23 cellular contexts compared by ENCODE assay signal in genomic region chrX:46636223-46636622, GRCh38.
DNase-seq lines count a peak whose midpoint lies in the region; ATAC-seq, FAIRE-seq and TF ChIP-seq lines count a peak whose summit lies in the region.
"Had no signal": no experiment of that assay in that cellular context is flagged by ENCODE, and none has a peak within 500 bp of the region (broad histone marks: within the 10 kb centered on the region; RNA-seq: fewer than 3 reads in every experiment).

No MANE protein-coding gene starts in this region.

- no peak overlapping the region for H4K8ac ChIP-seq in mesenchymal stem cell (ENCODE audit: low read length)

- no peaks in the 10 kb centered on the region for H3K27me3 Mint-ChIP-seq in activated CD8-positive, alpha-beta T cell treated with anti-CD3 and anti-CD28 coated beads for 36 hours

- no peak overlapping the region for H3K4me3 Mint-ChIP-seq in activated CD8-positive, alpha-beta T cell treated with anti-CD3 and anti-CD28 coated beads for 36 hours
- H3K4me3 Mint-ChIP-seq: CD8-positive, alpha-beta T cell had no signal

- POLR2A ChIA-PET in activated CD8-positive, alpha-beta T cell treated with anti-CD3 and anti-CD28 coated beads for 36 hours (lab: Charles Lee), result no interaction called here

- H3K14ac ChIP-seq in mesenchymal stem cell (ENCODE audit: low read length in 2 of 2), result no peak overlapping the region

- H3K4me2 ChIP-seq in BLaER1 treated with 17β-estradiol and CSF1 and Interleukin-3, amounts not matched to agents 10 nM and 100 nM, result peak overlapping the region in 7 of 11 experiments; percentile 9 to 44 (median 24); a peak in 11 of 22 replicates
- H3K4me2 ChIP-seq in mesenchymal stem cell (ENCODE audit: low read length, poor library complexity, severe bottlenecking), result no peak overlapping the region

- no peak overlapping the region for H3K9ac ChIP-seq in BLaER1 treated with 17β-estradiol and CSF1 and Interleukin-3, amounts not matched to agents 10 nM and 100 nM
- H3K9ac ChIP-seq in mesenchymal stem cell (ENCODE audit: low read length), result peak overlapping the region; percentile 16

- peak; percentile 73 for FAIRE-seq in GM18507 (lab: Jason Lieb, UNC)
- FAIRE-seq: GM12891, HepG2, K562 had no signal

- no peak overlapping the region for H2BK5ac ChIP-seq in mesenchymal stem cell (ENCODE audit: low read depth, low read length, poor library complexity, severe bottlenecking)

- no peak overlapping the region for H3K18ac ChIP-seq in mesenchymal stem cell (ENCODE audit: low read depth in 1 of 2, low read length in 2 of 2)

- peaks cover 0 to 5% (median 0%) of the 10 kb centered on the region in 11 experiments; a peak in 2 of 22 replicates for H3K36me3 ChIP-seq in BLaER1 treated with 17β-estradiol and CSF1 and Interleukin-3, amounts not matched to agents 10 nM and 100 nM
- H3K36me3 ChIP-seq in mesenchymal stem cell (ENCODE audit: control insufficient read depth in 1 of 2, insufficient read depth in 2 of 2, low read depth in 1 of 2, low read length in 2 of 2), result peaks cover 0 to 1% of the 10 kb centered on the region in 2 experiments

- H3K27ac ChIP-seq in BLaER1 treated with 17β-estradiol and CSF1 and Interleukin-3, amounts not matched to agents 10 nM and 100 nM, result no peak overlapping the region
- H3K27ac ChIP-seq in mesenchymal stem cell (ENCODE audit: low read length, poor library complexity, severe bottlenecking), result no peak overlapping the region
- H3K27ac ChIP-seq: HL-60 had no signal

- no peak overlapping the region for H2BK15ac ChIP-seq in mesenchymal stem cell (ENCODE audit: low read depth, poor library complexity, severe bottlenecking)

- no peak overlapping the region for H2BK12ac ChIP-seq in mesenchymal stem cell (ENCODE audit: low read length in 2 of 2)

- H3K4me1 Mint-ChIP-seq in activated CD8-positive, alpha-beta T cell treated with anti-CD3 and anti-CD28 coated beads for 36 hours (ENCODE audit: low read depth), result peaks cover 37% of the 10 kb centered on the region

- ATAC-seq in activated CD8-positive, alpha-beta T cell treated with anti-CD3 and anti-CD28 coated beads for 36 hours, result no peak
- ATAC-seq in GM21619 (IDR thresholded peaks at IDR 0.05; ENCODE audit: unreplicated experiment), result no peak
- no peak for ATAC-seq in GM21717 (IDR thresholded peaks at IDR 0.05; ENCODE audit: unreplicated experiment)
- ATAC-seq: CD8-positive, alpha-beta T cell; HepG2; K562; PC-3 had no signal

- intact Hi-C loops in activated CD8-positive, alpha-beta T cell treated with anti-CD3 and anti-CD28 coated beads for 36 hours (cut with micrococcal nuclease), result no loop called here

- no peak overlapping the region for H3K27ac Mint-ChIP-seq in activated CD8-positive, alpha-beta T cell treated with anti-CD3 and anti-CD28 coated beads for 36 hours
- H3K27ac Mint-ChIP-seq: CD8-positive, alpha-beta T cell had no signal

- H4K20me1 ChIP-seq in BLaER1 treated with 17β-estradiol and CSF1 and Interleukin-3, amounts not matched to agents 10 nM and 100 nM, result no peaks in the 10 kb centered on the region

- H3K79me1 ChIP-seq in mesenchymal stem cell (replicated peaks; ENCODE audit: low read length, poor library complexity, severe bottlenecking), result no peaks in the 10 kb centered on the region

- no peak overlapping the region for H3K4me3 ChIP-seq in BLaER1 treated with 17β-estradiol and CSF1 and Interleukin-3, amounts not matched to agents 10 nM and 100 nM
- H3K4me3 ChIP-seq in mesenchymal stem cell (ENCODE audit: insufficient read depth in 1 of 2, low read depth in 1 of 2, low read length in 2 of 2), result no peak overlapping the region
- H3K4me3 ChIP-seq: K562 had no signal

- H3K9me3 ChIP-seq in BLaER1 treated with 17β-estradiol and CSF1 and Interleukin-3, amounts not matched to agents 10 nM and 100 nM (replicated peaks in 1 of 11), result peaks cover 0 to 13% (median 5%) of the 10 kb centered on the region in 11 experiments; a peak in 8 of 22 replicates
- H3K9me3 ChIP-seq in mesenchymal stem cell (ENCODE audit: control insufficient read depth, low read length), result no peaks in the 10 kb centered on the region

- no peak overlapping the region for H3K4ac ChIP-seq in mesenchymal stem cell (ENCODE audit: low read depth in 1 of 2, low read length in 2 of 2)

- WGBS in mesenchymal stem cell, result 91% methylated on average over 4 of the region's 6 CpGs

- H3K23ac ChIP-seq in mesenchymal stem cell (ENCODE audit: low read length in 2 of 2), result no peak overlapping the region

- DNase-seq in GM18507 (ENCODE audit: extremely low spot score, insufficient read length, low read depth) (no peak), mesenchymal stem cell (no peak), NCI-H2081 treated with DMSO at 0.1 percent for 48 hours (lab: John Stamatoyannopoulos, UW) (no peak)
- DNase-seq in activated CD8-positive, alpha-beta T cell treated with anti-CD3 and anti-CD28 coated beads for 36 hours, result peak; percentile 23
- DNase-seq: CD8-positive, alpha-beta T cell; DND-41; H7; MM.1S; NCI-H1048; NCI-H1436; NCI-H187 treated with DMSO at 0.1 percent for 48 hours; NCI-H2227 treated with DMSO at 0.1 percent for 48 hours; NCI-H510A; NCI-H748 treated with DMSO at 0.1 percent for 48 hours; PC-3; SHP77 had no signal

- no peak overlapping the region for H2AFZ ChIP-seq in mesenchymal stem cell (ENCODE audit: low read depth, low read length)

- 0 out of 22 replicates have a peak, but pooled peaks cover 0 to 2% (median 0%) of the 10 kb centered on the region in 11 experiments for H3K27me3 ChIP-seq in BLaER1 treated with 17β-estradiol and CSF1 and Interleukin-3, amounts not matched to agents 10 nM and 100 nM
- H3K27me3 ChIP-seq in mesenchymal stem cell (ENCODE audit: control insufficient read depth in 1 of 2, insufficient read depth in 1 of 2, low read length in 2 of 2), result peaks cover 0 to 9% of the 10 kb centered on the region in 2 experiments

- H2AK5ac ChIP-seq in mesenchymal stem cell (ENCODE audit: low read length, severe bottlenecking), result no peak overlapping the region

- H3K4me1 ChIP-seq in BLaER1 treated with 17β-estradiol and CSF1 and Interleukin-3, amounts not matched to agents 10 nM and 100 nM, result peaks cover 0 to 8% (median 6%) of the 10 kb centered on the region in 10 experiments; a peak in 10 of 20 replicates
- no peaks in the 10 kb centered on the region for H3K4me1 ChIP-seq in mesenchymal stem cell (ENCODE audit: control insufficient read depth, insufficient read depth, low read depth, low read length)

- no peak for TF ChIP-seq CTCF in activated CD8-positive, alpha-beta T cell treated with anti-CD3 and anti-CD28 coated beads for 36 hours (IDR thresholded peaks at IDR 0.05)

- peaks cover 20% of the 10 kb centered on the region for H3K36me3 Mint-ChIP-seq in activated CD8-positive, alpha-beta T cell treated with anti-CD3 and anti-CD28 coated beads for 36 hours (ENCODE audit: low read depth)
- H3K36me3 Mint-ChIP-seq: CD8-positive, alpha-beta T cell had no signal

- no peak overlapping the region for H2BK120ac ChIP-seq in mesenchymal stem cell (ENCODE audit: low read depth, low read length)

- no peaks in the 10 kb centered on the region for H3K9me3 Mint-ChIP-seq in activated CD8-positive, alpha-beta T cell treated with anti-CD3 and anti-CD28 coated beads for 36 hours
- H3K9me3 Mint-ChIP-seq: CD8-positive, alpha-beta T cell had no signal

- CTCF ChIA-PET in activated CD8-positive, alpha-beta T cell treated with anti-CD3 and anti-CD28 coated beads for 36 hours (lab: Charles Lee), result interaction anchor here (1.2 kb wide), 1 partner anchor 156 kb away, joined by 3 read pairs; no protein-coding TSS in a partner anchor

- no peak overlapping the region for H4K91ac ChIP-seq in mesenchymal stem cell (ENCODE audit: low read length)
